In genomic region chr21:16587141-16587570, GRCh38 we compare ENCODE assay signal across 7 cellular contexts.
DNase-seq lines count a peak whose midpoint lies in the region; ATAC-seq, FAIRE-seq and TF ChIP-seq lines count a peak whose summit lies in the region.

No MANE protein-coding gene starts in this region.

- H3K27ac Mint-ChIP-seq in astrocyte (ENCODE audit: unreplicated experiment): no peak overlapping the region

- peak overlapping the region; percentile 72 for H3K4me2 ChIP-seq in astrocyte (ENCODE audit: low read length)

- intact Hi-C loops in transverse colon (cut with DNase I; ENCODE audit: low total_unique reads): no loop called here

- TF ChIP-seq POLR2A in transverse colon (IDR thresholded peaks at IDR 0.05): no peak

- peak overlapping the region; percentile 22 for H2AFZ ChIP-seq in astrocyte (ENCODE audit: low read depth, low read length)

- ATAC-seq in HG03457 (IDR thresholded peaks at IDR 0.05; ENCODE audit: unreplicated experiment): no peak
- ATAC-seq in GM21737 (IDR thresholded peaks at IDR 0.05; ENCODE audit: unreplicated experiment): no peak

- no peak for TF ChIP-seq CTCF in astrocyte (IDR thresholded peaks at IDR 0.05; ENCODE audit: insufficient read depth, low read depth, low read length)
- TF ChIP-seq CTCF in transverse colon (IDR thresholded peaks at IDR 0.05): no peak
- TF ChIP-seq CTCF in GM10248 (IDR thresholded peaks at IDR 0.05; ENCODE audit: control extremely low read depth, extremely low read depth, low read depth, missing control alignments): no peak

- H3K9ac ChIP-seq in astrocyte (ENCODE audit: low read length): peak overlapping the region; percentile 63

- H3K9me3 Mint-ChIP-seq in astrocyte (ENCODE audit: unreplicated experiment): no peaks in the 10 kb centered on the region

- in situ Hi-C loops in transverse colon (cut with MboI; ENCODE audit: low pct_ligation_motif_present in 1 of 4, low pct_unique_long_range_greater_than_20kb in 1 of 4, low sequenced_read_pairs in 3 of 4): no loop called here

- no peaks in the 10 kb centered on the region for H3K27me3 ChIP-seq in MG63
- no peaks in the 10 kb centered on the region for H3K27me3 ChIP-seq in astrocyte (ENCODE audit: insufficient read depth, low read length)
- no peaks in the 10 kb centered on the region for H3K27me3 ChIP-seq in transverse colon

- no peaks in the 10 kb centered on the region for H3K9me3 ChIP-seq in MG63
- no peaks in the 10 kb centered on the region for H3K9me3 ChIP-seq in astrocyte (ENCODE audit: insufficient read depth, low read depth, low read length)
- no peaks in the 10 kb centered on the region for H3K9me3 ChIP-seq in transverse colon

- H3K36me3 Mint-ChIP-seq in astrocyte (ENCODE audit: low read depth, unreplicated experiment): no peaks in the 10 kb centered on the region

- WGBS in transverse colon (ENCODE audit: low coverage in 1 of 2), 2 donors: 34 to 67% methylated on average over 4 to 5 of the region's 5 CpGs

- H3K4me3 ChIP-seq in MG63 (peak overlapping the region; percentile 40), astrocyte (ENCODE audit: insufficient read depth, low read depth, low read length) (no peak overlapping the region), transverse colon (peak overlapping the region in 3 of 4 donors; percentile 2 to 15 (median 8))

- POLR2A ChIA-PET in GM10248 (lab: Yijun Ruan, JAX): no interaction called here

- H3K4me3 Mint-ChIP-seq in astrocyte (ENCODE audit: unreplicated experiment): no peak overlapping the region

- peak; percentile 34 for FAIRE-seq in astrocyte (lab: Jason Lieb, UNC)

- H3K4me1 ChIP-seq in astrocyte (ENCODE audit: insufficient read depth, low read length) (peaks cover 14% of the 10 kb centered on the region), transverse colon (peaks cover 0 to 19% (median 8%) of the 10 kb centered on the region in 4 donors)

- H3K27me3 Mint-ChIP-seq in astrocyte (ENCODE audit: low read depth, unreplicated experiment): no peaks in the 10 kb centered on the region

- peaks cover 12% of the 10 kb centered on the region; the same call in 1 of the 2 replicates for H3K36me3 ChIP-seq in MG63
- H3K36me3 ChIP-seq in astrocyte (ENCODE audit: insufficient read depth, low read length): no peaks in the 10 kb centered on the region
- no peaks in the 10 kb centered on the region for H3K36me3 ChIP-seq in transverse colon

- DNase-seq in MG63 (peak; percentile 80), astrocyte (ENCODE audit: low read depth) (peak; percentile 73), kidney tubule cell (ENCODE audit: low spot score) (peak; percentile 63), transverse colon (peak; percentile 60), GM10248 (ENCODE audit: extremely low spot score) (no peak)

- no peak for TF ChIP-seq EP300 in transverse colon (IDR thresholded peaks at IDR 0.05; ENCODE audit: low read depth)

- no peaks in the 10 kb centered on the region for H3K4me1 Mint-ChIP-seq in astrocyte (ENCODE audit: low read depth, unreplicated experiment)

- H4K20me1 ChIP-seq in astrocyte (ENCODE audit: insufficient read depth, low read length): no peaks in the 10 kb centered on the region

- H3K79me2 ChIP-seq in astrocyte (ENCODE audit: insufficient read depth, low read length): no peaks in the 10 kb centered on the region

- CTCF ChIA-PET in GM10248 (lab: Yijun Ruan, JAX): no interaction called here

- H3K27ac ChIP-seq in astrocyte (ENCODE audit: low read depth, low read length) (peak overlapping the region; percentile 89), transverse colon (peak overlapping the region; percentile 37 to 54 (median 44))
